Comparison of ENCODE assay signal across 10 cellular contexts in genomic region chr9:83304686-83305085, GRCh38.
DNase-seq lines count a peak whose midpoint lies in the region; ATAC-seq and TF ChIP-seq lines count a peak whose summit lies in the region.
"Had no signal": no experiment of that assay in that cellular context is flagged by ENCODE, and none has a peak within 500 bp of the region (broad histone marks: within the 10 kb centered on the region; RNA-seq: fewer than 3 reads in every experiment).

No MANE protein-coding gene starts in this region.

- WGBS in adrenal gland, 4 donors, result 19 to 32% (median 20%) methylated on average over 4 to 8 of the region's 8 CpGs
- 63% methylated on average over 8 of the region's 8 CpGs for WGBS in hepatocyte (ENCODE audit: low lambda C conversion rate, missing lambda C conversion rate)

- intact Hi-C loops in adrenal gland (cut with DNase I), result no loop called here

- H3K4me2 ChIP-seq in hepatocyte, result peak overlapping the region; percentile 32

- ATAC-seq in GM21737 (IDR thresholded peaks at IDR 0.05; ENCODE audit: unreplicated experiment), result no peak
- ATAC-seq in GM19395 (IDR thresholded peaks at IDR 0.05; ENCODE audit: unreplicated experiment), result no peak

- TF ChIP-seq POLR2A in adrenal gland (IDR thresholded peaks at IDR 0.05), result no peak

- DNase-seq in GM04504 (ENCODE audit: low read depth) (peak; percentile 71), adrenal gland (peak; percentile 69 to 94 (median 86)), hepatocyte (ENCODE audit: low spot score) (peak; percentile 52), smooth muscle cell of the brain vasculature (ENCODE audit: low read depth, low spot score) (peak; percentile 76), HT-29 (ENCODE audit: low spot score) (no peak), germinal center (ENCODE audit: low spot score) (no peak)
- DNase-seq: islet precursor cell, SHP77 treated with DMSO at 0.1 percent for 48 hours had no signal

- no peaks in the 10 kb centered on the region for H3K27me3 ChIP-seq in adrenal gland
- H3K27me3 ChIP-seq in hepatocyte, result no peaks in the 10 kb centered on the region

- H3K4me3 ChIP-seq in adrenal gland (no peak overlapping the region), hepatocyte (no peak overlapping the region)

- no peaks in the 10 kb centered on the region for H3K9me2 ChIP-seq in hepatocyte (replicated peaks; ENCODE audit: insufficient read depth)

- H3K36me3 ChIP-seq in adrenal gland (replicated peaks in 1 of 2), result no peaks in the 10 kb centered on the region
- no peaks in the 10 kb centered on the region for H3K36me3 ChIP-seq in hepatocyte (replicated peaks; ENCODE audit: insufficient read depth, low read depth)

- no peaks in the 10 kb centered on the region for H3K9me3 ChIP-seq in adrenal gland (replicated peaks in 1 of 3)
- no peaks in the 10 kb centered on the region for H3K9me3 ChIP-seq in hepatocyte (ENCODE audit: low read depth)

- peak overlapping the region in 3 of 5 donors; percentile 2 to 53 (median 43) for H3K27ac ChIP-seq in adrenal gland
- H3K27ac ChIP-seq in hepatocyte, result no peak overlapping the region

- H2AFZ ChIP-seq in hepatocyte, result no peak overlapping the region

- no peaks in the 10 kb centered on the region for H4K20me1 ChIP-seq in hepatocyte (ENCODE audit: insufficient read depth, poor library complexity, severe bottlenecking)

- peaks cover 14 to 22% of the 10 kb centered on the region in 2 donors for H3K4me1 ChIP-seq in adrenal gland (replicated peaks in 1 of 2)
- H3K4me1 ChIP-seq in hepatocyte (ENCODE audit: insufficient read depth), result no peaks in the 10 kb centered on the region

- H3K79me2 ChIP-seq in hepatocyte, result no peaks in the 10 kb centered on the region

- TF ChIP-seq CTCF in adrenal gland (IDR thresholded peaks at IDR 0.05) (no peak), hepatocyte (IDR thresholded peaks at IDR 0.05; ENCODE audit: poor library complexity) (no peak)

Comparison
In these comparisons a context has a peak if more than half of its experiments do, and no peak if none do; other contexts are left out.
1. DNase-seq: peak in GM04504 (single experiment), adrenal gland (7 of 7), hepatocyte (single experiment) and smooth muscle cell of the brain vasculature (single experiment); none in HT-29 (single experiment) and germinal center (single experiment).